23 cellular contexts compared by ENCODE assay signal in genomic region chr15:64233299-64233698, GRCh38.
"Had no signal": no experiment of that assay in that cellular context is flagged by ENCODE, and none has a peak within 500 bp of the region (broad histone marks: within the 10 kb centered on the region; RNA-seq: fewer than 3 reads in every experiment).

No MANE protein-coding gene starts in this region.

- H3K27ac ChIP-seq: hepatocyte, neural progenitor cell, ovary, stomach had no signal

- H3K4me3 ChIP-seq: hepatocyte, lung, neural progenitor cell, ovary, stomach had no signal

- H3K27me3 Mint-ChIP-seq: natural killer cell treated with Interleukin-12 subunit alpha and Interleukin-12 subunit beta and Interleukin-15 and Interleukin-18, amount 100 ng/mL, for 72 hours; progenitor cell of endocrine pancreas had no signal

- ATAC-seq: left cardiac atrium; left ventricle myocardium superior; natural killer cell treated with Interleukin-12 subunit alpha and Interleukin-12 subunit beta and Interleukin-15 and Interleukin-18, amount 100 ng/mL, for 72 hours; right cardiac atrium had no signal

- H3K36me3 Mint-ChIP-seq: natural killer cell treated with Interleukin-12 subunit alpha and Interleukin-12 subunit beta and Interleukin-15 and Interleukin-18, amount 100 ng/mL, for 72 hours; neural progenitor cell had no signal

- H3K9me3 Mint-ChIP-seq: endodermal cell; natural killer cell treated with Interleukin-12 subunit alpha and Interleukin-12 subunit beta and Interleukin-15 and Interleukin-18, amount 100 ng/mL, for 72 hours; neural progenitor cell had no signal

- H3K4me3 Mint-ChIP-seq: endodermal cell; natural killer cell treated with Interleukin-12 subunit alpha and Interleukin-12 subunit beta and Interleukin-15 and Interleukin-18, amount 100 ng/mL, for 72 hours; neural progenitor cell had no signal

- H3K9me3 ChIP-seq: ovary, stomach had no signal

- H3K36me3 ChIP-seq: neural progenitor cell, ovary, stomach had no signal

- DNase-seq: effector CD4-positive, alpha-beta T cell; endodermal cell; foreskin melanocyte; head of caudate nucleus; kidney; left cardiac atrium; left ventricle myocardium superior; mesenchymal stem cell; midbrain; nucleus accumbens; ovary; right cardiac atrium; small intestine; stimulated activated CD4-positive, alpha-beta T cell treated with anti-CD3 and anti-CD28 coated beads, Interleukin-12 subunit alpha, Interleukin-12 subunit beta, amount 100 ng/mL, for 4 hours; stimulated activated naive CD4-positive, alpha-beta T cell; stomach; substantia nigra; trophoblast cell had no signal

- H3K4me1 ChIP-seq: stomach had no signal

- H3K4me1 Mint-ChIP-seq: neural progenitor cell had no signal

- H3K27ac Mint-ChIP-seq: endodermal cell; natural killer cell treated with Interleukin-12 subunit alpha and Interleukin-12 subunit beta and Interleukin-15 and Interleukin-18, amount 100 ng/mL, for 72 hours; neural progenitor cell; progenitor cell of endocrine pancreas had no signal
